ENCODE assay signal across 16 cellular contexts in the genomic region with DNA sequence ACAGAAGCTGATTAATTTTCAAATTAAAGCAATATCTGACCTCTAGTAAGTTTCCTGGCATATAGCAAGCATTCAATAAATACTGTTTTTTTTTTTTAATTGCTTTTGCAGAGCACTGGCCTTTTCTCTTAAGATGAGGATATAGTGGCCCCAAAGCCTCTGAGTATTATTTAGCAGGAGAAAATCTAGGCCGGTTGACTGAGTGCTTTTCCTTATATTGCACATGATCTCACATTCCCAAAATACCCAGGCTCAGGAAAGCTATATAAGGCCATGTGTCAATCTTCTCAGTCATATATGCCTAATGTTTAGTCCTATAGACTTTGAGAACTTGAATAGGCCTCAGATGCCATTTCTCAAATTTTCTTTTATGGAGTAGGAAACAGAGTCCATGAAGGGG.
"Had no signal": no experiment of that assay in that cellular context is flagged by ENCODE, and none has a peak within 500 bp of the region (broad histone marks: within the 10 kb centered on the region; RNA-seq: fewer than 3 reads in every experiment).

No MANE protein-coding gene starts in this region.

- H3K27ac Mint-ChIP-seq: activated B cell treated with CpG ODN at 0.5 μM for 24 hours; activated CD4-positive, alpha-beta T cell treated with anti-CD3 and anti-CD28 coated beads, Interleukin-2, amount 10 ng/mL, durations not matched to agents 24 days and 14 days; activated naive CD4-positive, alpha-beta T cell treated with anti-CD3 and anti-CD28 coated beads for 36 hours; activated T-helper 17 cell treated with anti-CD3 and anti-CD28 coated beads, Interleukin-2, amount 50 U/mL, for 72 hours; T-helper 17 cell had no signal

- H3K4me3 ChIP-seq: adrenal gland, gastrocnemius medialis, right lobe of liver, stomach, tibial nerve had no signal

- H3K9me3 Mint-ChIP-seq: activated B cell treated with CpG ODN at 0.5 μM for 24 hours; activated CD4-positive, alpha-beta T cell treated with anti-CD3 and anti-CD28 coated beads, Interleukin-2, amount 10 ng/mL, durations not matched to agents 24 days and 14 days; activated naive CD4-positive, alpha-beta T cell treated with anti-CD3 and anti-CD28 coated beads for 36 hours; activated T-helper 17 cell treated with anti-CD3 and anti-CD28 coated beads, Interleukin-2, amount 50 U/mL, for 72 hours had no signal

- ATAC-seq: activated T-helper 17 cell treated with anti-CD3 and anti-CD28 coated beads, Interleukin-2, amount 50 U/mL, for 72 hours; gastrocnemius medialis; right lobe of liver; T-helper 17 cell had no signal

- H3K4me1 Mint-ChIP-seq: activated B cell treated with CpG ODN at 0.5 μM for 24 hours; activated CD4-positive, alpha-beta T cell treated with anti-CD3 and anti-CD28 coated beads, Interleukin-2, amount 10 ng/mL, durations not matched to agents 24 days and 14 days; activated T-helper 17 cell treated with anti-CD3 and anti-CD28 coated beads, Interleukin-2, amount 50 U/mL, for 72 hours; T-helper 17 cell had no signal

- H3K4me3 Mint-ChIP-seq: activated B cell treated with CpG ODN at 0.5 μM for 24 hours; activated CD4-positive, alpha-beta T cell treated with anti-CD3 and anti-CD28 coated beads, Interleukin-2, amount 10 ng/mL, durations not matched to agents 24 days and 14 days; activated naive CD4-positive, alpha-beta T cell treated with anti-CD3 and anti-CD28 coated beads for 36 hours; activated T-helper 17 cell treated with anti-CD3 and anti-CD28 coated beads, Interleukin-2, amount 50 U/mL, for 72 hours; T-helper 17 cell had no signal

- H3K36me3 ChIP-seq: adrenal gland, brain microvascular endothelial cell, gastrocnemius medialis, neutrophil, right lobe of liver, stomach, tibial nerve had no signal

- H3K4me1 ChIP-seq: adrenal gland, right lobe of liver had no signal

- H3K9me3 ChIP-seq: adrenal gland, gastrocnemius medialis, neutrophil, right lobe of liver, stomach, tibial nerve had no signal

- DNase-seq: activated B cell treated with CpG ODN at 0.5 μM for 24 hours; activated CD4-positive, alpha-beta T cell treated with anti-CD3 and anti-CD28 coated beads, Interleukin-2, amount 10 ng/mL, durations not matched to agents 24 days and 14 days; activated CD8-positive, alpha-beta memory T cell treated with anti-CD3 and anti-CD28 coated beads for 24 hours; activated naive CD4-positive, alpha-beta T cell treated with anti-CD3 and anti-CD28 coated beads for 36 hours; adrenal gland; brain microvascular endothelial cell; gastrocnemius medialis; left ventricle myocardium superior; right lobe of liver; stimulated activated CD4-positive, alpha-beta T cell treated with anti-CD3 and anti-CD28 coated beads, Interleukin-12 subunit alpha, Interleukin-12 subunit beta, amount 100 ng/mL, for 4 hours; stimulated activated CD4-positive, alpha-beta T cell treated with anti-CD3 and anti-CD28 coated beads, Interleukin-4, amount 100 ng/mL, for 1 hour; stomach; T-helper 17 cell had no signal

- H3K27me3 ChIP-seq: adrenal gland, brain microvascular endothelial cell, gastrocnemius medialis, neutrophil, right lobe of liver, stomach, tibial nerve had no signal

- H3K27me3 Mint-ChIP-seq: activated B cell treated with CpG ODN at 0.5 μM for 24 hours; activated CD4-positive, alpha-beta T cell treated with anti-CD3 and anti-CD28 coated beads, Interleukin-2, amount 10 ng/mL, durations not matched to agents 24 days and 14 days; T-helper 17 cell had no signal

- H3K27ac ChIP-seq: adrenal gland, brain microvascular endothelial cell, neutrophil, right lobe of liver, stomach had no signal
